1 cellular context compared by ENCODE assay signal in the genomic region with DNA sequence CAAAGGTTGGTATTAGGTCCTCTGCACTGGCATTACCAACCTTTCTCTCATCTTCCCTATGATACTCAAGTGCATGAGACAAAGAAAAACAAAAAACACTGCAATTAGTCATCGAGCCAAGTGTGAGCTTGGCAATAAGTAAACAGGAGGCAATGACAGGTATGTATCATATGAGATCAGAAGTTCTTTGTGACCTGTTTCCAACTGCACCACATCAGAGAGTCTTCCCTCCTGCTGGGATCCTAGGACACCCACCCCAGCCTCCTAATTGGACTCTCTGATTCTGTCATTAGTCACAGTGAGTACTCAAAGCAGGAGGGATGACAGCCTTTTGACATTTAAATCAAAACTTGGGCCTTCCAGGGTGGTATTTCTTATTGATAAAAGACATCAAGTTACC.
TF ChIP-seq lines count a peak whose summit lies in the region.

No MANE protein-coding gene starts in this region.

TF ChIP-seq in endothelial cell of umbilical vein, 7 proteins besides CTCF, POLR2A, EP300 and RAD21:
- no peak for TF ChIP-seq EZH2 (IDR thresholded peaks at IDR 0.05; ENCODE audit: borderline replicate concordance, low read depth, low read length, severe bottlenecking)
- TF ChIP-seq FOS (IDR thresholded peaks at IDR 0.05; ENCODE audit: borderline replicate concordance, insufficient read depth, low read length) = peak; percentile 15
